8 cellular contexts compared by ENCODE assay signal in the genomic region with DNA sequence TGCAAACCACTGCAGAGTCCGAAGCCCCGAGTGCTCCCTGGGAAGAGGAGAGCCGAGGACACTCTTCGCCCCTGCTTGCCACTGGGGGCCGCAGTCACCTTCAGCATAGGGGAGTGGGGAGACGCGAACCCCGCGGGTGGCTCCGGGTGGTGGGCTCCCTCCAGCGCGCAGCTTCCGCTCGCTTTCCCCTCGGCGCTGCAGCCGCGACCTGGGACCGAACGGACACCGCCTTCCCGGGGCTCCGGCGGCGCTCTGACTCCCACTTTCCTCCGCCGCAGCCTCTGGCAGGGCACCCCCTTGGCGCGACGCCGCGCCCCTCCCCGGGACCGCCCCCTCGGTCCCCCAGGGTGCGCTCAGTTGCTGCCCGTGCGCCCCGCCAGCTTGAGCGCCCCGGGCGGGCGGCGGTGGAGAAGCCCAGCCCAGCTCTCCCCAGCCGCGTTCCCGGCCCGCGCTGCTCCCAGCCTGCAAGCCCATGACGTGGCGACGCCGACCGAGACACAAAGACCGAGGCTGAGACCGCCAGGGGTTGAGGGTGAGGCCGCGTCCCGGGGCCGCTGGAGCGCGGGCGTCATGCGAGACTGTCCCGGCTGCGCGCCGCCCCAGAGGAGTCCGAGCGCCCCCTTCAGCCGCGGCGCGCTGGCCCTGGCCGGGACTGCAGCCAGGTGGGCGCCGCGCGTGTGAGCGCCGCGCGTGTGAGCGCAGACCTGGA. TPM values are rescaled to one million over a fixed set of nuclear protein-coding genes. Genes with fewer than 3 reads are reported as not detected.
DNase-seq lines count a peak whose midpoint lies in the region; ATAC-seq lines count a peak whose summit lies in the region.

A gene with protein sequence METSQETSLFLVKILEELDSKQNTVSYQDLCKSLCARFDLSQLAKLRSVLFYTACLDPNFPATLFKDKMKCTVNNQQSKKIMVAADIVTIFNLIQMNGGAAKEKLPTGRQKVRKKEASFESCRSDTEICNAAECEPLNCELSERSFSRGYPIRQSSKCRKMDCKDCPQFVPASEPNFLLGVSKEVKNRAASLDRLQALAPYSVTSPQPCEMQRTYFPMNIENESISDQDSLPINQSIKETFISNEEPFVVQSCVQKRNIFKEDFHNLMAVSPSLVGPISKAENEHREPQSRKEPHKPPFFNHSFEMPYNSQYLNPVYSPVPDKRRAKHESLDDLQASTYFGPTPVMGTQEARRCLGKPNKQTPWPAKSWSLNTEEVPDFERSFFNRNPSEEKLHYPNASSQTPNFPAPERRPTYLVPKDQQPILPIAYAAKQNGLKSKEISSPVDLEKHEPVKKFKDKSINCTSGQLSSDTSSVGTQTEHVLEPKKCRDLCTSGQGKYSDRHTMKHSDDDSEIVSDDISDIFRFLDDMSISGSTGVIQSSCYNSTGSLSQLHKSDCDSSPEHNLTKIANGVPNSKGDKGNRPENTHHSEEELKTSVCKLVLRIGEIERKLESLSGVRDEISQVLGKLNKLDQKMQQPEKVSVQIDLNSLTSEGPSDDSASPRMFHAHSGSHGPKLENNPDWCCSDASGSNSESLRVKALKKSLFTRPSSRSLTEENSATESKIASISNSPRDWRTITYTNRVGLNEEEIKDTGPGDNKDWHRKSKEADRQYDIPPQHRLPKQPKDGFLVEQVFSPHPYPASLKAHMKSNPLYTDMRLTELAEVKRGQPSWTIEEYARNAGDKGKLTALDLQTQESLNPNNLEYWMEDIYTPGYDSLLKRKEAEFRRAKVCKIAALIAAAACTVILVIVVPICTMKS (plus strand): TSS at position 701 of the 709 bp plus-strand sequence. CDS start 23,812 bp downstream, outside the sequence.

- H3K27me3 ChIP-seq in neuronal stem cell (ENCODE audit: control insufficient read depth in 3 of 3, insufficient read depth in 3 of 3, low read depth in 1 of 3, low read length in 3 of 3) = peaks cover 4 to 88% (median 54%) of the 10 kb centered on the region in 3 experiments
- H3K27me3 ChIP-seq in effector memory CD4-positive, alpha-beta T cell (replicated peaks; ENCODE audit: control insufficient read depth, insufficient read depth, low read length, poor library complexity, severe bottlenecking) = peaks cover 22% of the 10 kb centered on the region

- no peak within 1 kb of the TSS for H3K23ac ChIP-seq in neuronal stem cell (ENCODE audit: low read depth, low read length, poor library complexity)

- H3K9ac ChIP-seq in neuronal stem cell (ENCODE audit: low read depth, low read length, poor library complexity) = peak within 1 kb of the TSS; percentile 71

- no peak within 1 kb of the TSS for H2AK5ac ChIP-seq in neuronal stem cell (ENCODE audit: low read depth, low read length)

- H3K4ac ChIP-seq in neuronal stem cell (ENCODE audit: low read length) = no peak within 1 kb of the TSS

- DNase-seq in activated CD4-positive, alpha-beta T cell treated with anti-CD3 and anti-CD28 coated beads for 48 hours = peak; percentile 42
- no peak for DNase-seq in activated CD4-positive, alpha-beta T cell treated with anti-CD3 and anti-CD28 coated beads for 1 hour
- DNase-seq in SK-MEL-5 (ENCODE audit: low read depth, low spot score) (peak; percentile 48), fibroblast of gingiva (ENCODE audit: low read depth) (peak; percentile 33), neuronal stem cell (ENCODE audit: low spot score) (peak; percentile 61), epidermal melanocyte (ENCODE audit: insufficient read length, low spot score) (no peak)
- no peak for DNase-seq in effector memory CD4-positive, alpha-beta T cell

- no peaks in the 10 kb centered on the region for H3K36me3 ChIP-seq in neuronal stem cell (replicated peaks in 1 of 2; ENCODE audit: control insufficient read depth in 2 of 2, insufficient read depth in 2 of 2, low read length in 2 of 2)
- H3K36me3 ChIP-seq in effector memory CD4-positive, alpha-beta T cell (ENCODE audit: control insufficient read depth, insufficient read depth, low read length) = no peaks in the 10 kb centered on the region

- H3K4me2 ChIP-seq in neuronal stem cell (ENCODE audit: insufficient read depth, low read length, poor library complexity, severe bottlenecking) = peak within 1 kb of the TSS; percentile 79

- H2BK12ac ChIP-seq in neuronal stem cell (ENCODE audit: low read length) = no peak within 1 kb of the TSS

- peak within 1 kb of the TSS; percentile 38 for H3K14ac ChIP-seq in neuronal stem cell (ENCODE audit: low read length)

- no peaks in the 10 kb centered on the region for H3K9me3 ChIP-seq in neuronal stem cell (replicated peaks in 1 of 2; ENCODE audit: control insufficient read depth in 2 of 2, insufficient read depth in 1 of 2, low read depth in 1 of 2, low read length in 2 of 2)
- H3K9me3 ChIP-seq in effector memory CD4-positive, alpha-beta T cell (ENCODE audit: control insufficient read depth, low read length) = no peaks in the 10 kb centered on the region

- no peak within 1 kb of the TSS for H2BK5ac ChIP-seq in neuronal stem cell (ENCODE audit: low read length)

- ATAC-seq in GM21619 (IDR thresholded peaks at IDR 0.05; ENCODE audit: unreplicated experiment) = no peak

- peaks cover 6 to 22% of the 10 kb centered on the region in 2 donors for H3K4me1 ChIP-seq in neuronal stem cell (ENCODE audit: control insufficient read depth in 2 of 2, insufficient read depth in 1 of 2, low read depth in 1 of 2, low read length in 2 of 2)
- no peaks in the 10 kb centered on the region for H3K4me1 ChIP-seq in effector memory CD4-positive, alpha-beta T cell (ENCODE audit: control insufficient read depth, insufficient read depth, low read length, poor library complexity, severe bottlenecking)

- H4K8ac ChIP-seq in neuronal stem cell (ENCODE audit: low read depth, low read length) = no peak within 1 kb of the TSS

- no peaks in the 10 kb centered on the region for H3K79me1 ChIP-seq in neuronal stem cell (ENCODE audit: low read depth, low read length)

- peak within 1 kb of the TSS; percentile 49 for H3K18ac ChIP-seq in neuronal stem cell (ENCODE audit: low read length)

- no peak within 1 kb of the TSS for H4K91ac ChIP-seq in neuronal stem cell (ENCODE audit: low read depth, low read length, poor library complexity)

- peak within 1 kb of the TSS; percentile 46 to 83 for H3K4me3 ChIP-seq in neuronal stem cell (ENCODE audit: low read length in 2 of 2)
- H3K4me3 ChIP-seq in effector memory CD4-positive, alpha-beta T cell (ENCODE audit: insufficient read depth, low read depth, low read length, poor library complexity, severe bottlenecking) = no peak within 1 kb of the TSS

- no CpG with 5 or more reads among the region's 84 CpGs for WGBS in neuronal stem cell (ENCODE audit: extremely low coverage in 2 of 2, insufficient read length in 2 of 2, insufficient replicate concordance in 1 of 2), 2 donors

- H2BK15ac ChIP-seq in neuronal stem cell (ENCODE audit: low read length) = no peak within 1 kb of the TSS

- no peak within 1 kb of the TSS for H3K27ac ChIP-seq in neuronal stem cell (replicated peaks; ENCODE audit: low read length)
- no peak within 1 kb of the TSS for H3K27ac ChIP-seq in effector memory CD4-positive, alpha-beta T cell (ENCODE audit: insufficient read depth, low read length, poor library complexity, severe bottlenecking)

- H2BK120ac ChIP-seq in neuronal stem cell (ENCODE audit: low read depth, low read length) = no peak within 1 kb of the TSS

- in situ Hi-C loops in SK-MEL-5 (cut with HindIII; ENCODE audit: low pct_unique_long_range_greater_than_20kb, low sequenced_read_pairs) = no loop called here

- peak within 1 kb of the TSS; percentile 93 for H2AFZ ChIP-seq in neuronal stem cell (ENCODE audit: low read length)

RNA-seq across cellular contexts. Expression of the gene that starts here (rescaled TPM):
- 2.4 and 2.5 TPM in 2 replicates for total RNA-seq in SK-MEL-5 (2014; rRNA removed; shearing (Covaris generic))
- polyA plus RNA-seq in SK-MEL-5 (2015; cell fraction: cytosol; rRNA removed) = 0.63 and 1.4 TPM in 2 replicates
- polyA plus RNA-seq in SK-MEL-5 (2015; cell fraction: nucleus; rRNA removed) = 5.6 and 6.1 TPM in 2 replicates
- 0.56 TPM for polyA plus RNA-seq in neuronal stem cell (2013, experiment 1 of 2)
- 0.55 TPM for polyA plus RNA-seq in neuronal stem cell (2013, experiment 2 of 2)

Comparison
In these comparisons a context has a peak if more than half of its experiments do, and no peak if none do; other contexts are left out.
1. DNase-seq: peak in activated CD4-positive, alpha-beta T cell treated with anti-CD3 and anti-CD28 coated beads for 48 hours (single experiment), SK-MEL-5 (single experiment), fibroblast of gingiva (single experiment) and neuronal stem cell (single experiment); none in activated CD4-positive, alpha-beta T cell treated with anti-CD3 and anti-CD28 coated beads for 1 hour (single experiment), epidermal melanocyte (single experiment) and effector memory CD4-positive, alpha-beta T cell (0 of 3).